Comparison of ENCODE assay signal across 21 cellular contexts in genomic region chr14:96532632-96533031, GRCh38.
"Had no signal": no experiment of that assay in that cellular context is flagged by ENCODE, and none has a peak within 500 bp of the region (broad histone marks: within the 10 kb centered on the region; RNA-seq: fewer than 3 reads in every experiment).

No MANE protein-coding gene starts in this region.

- DNase-seq: IMR-90, Karpas-422, KG1, MG63, NCI-H1092, NCI-H1436, NCI-H187, NCI-H2029, NCI-H2081 treated with DMSO at 0.1 percent for 48 hours, NCI-H2171, NCI-H226, NCI-H446, NCI-H510A, NCI-H524 treated with DMSO at 0.1 percent for 48 hours, NCI-H69, NCI-H774, Right ventricle myocardium superior, RPMI8226, SIG-M5, SK-N-SH had no signal

- H3K9me3 ChIP-seq: MG63, SJSA1, SK-N-SH had no signal

- H3K27ac ChIP-seq: SJSA1 had no signal

- H3K9ac ChIP-seq: SK-N-SH had no signal

- H3K4me1 ChIP-seq: SJSA1 had no signal

- H3K27me3 ChIP-seq: MG63, SJSA1 had no signal

- H3K4me3 ChIP-seq: MG63, SJSA1 had no signal
